ENCODE assay signal across 7 cellular contexts in the genomic region with DNA sequence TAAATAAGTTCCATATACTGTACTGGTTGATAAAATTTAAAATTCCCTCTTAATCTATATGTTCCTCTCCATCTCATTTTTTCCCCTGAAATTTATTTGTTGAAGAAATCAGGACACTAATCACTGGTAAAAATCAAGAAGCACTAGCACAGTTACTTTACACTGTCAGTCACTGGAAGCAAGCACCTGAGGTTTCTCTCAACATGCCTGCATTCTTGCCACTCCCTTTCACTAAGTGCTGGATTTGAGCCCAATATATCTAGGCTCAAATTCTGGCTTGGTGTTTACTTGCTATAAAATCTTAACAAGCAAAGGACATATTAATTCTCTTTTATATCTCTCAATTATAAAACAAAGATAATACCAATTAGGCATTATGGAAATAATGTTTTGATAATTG. TPM values are rescaled to one million over a fixed set of nuclear protein-coding genes. Genes with fewer than 3 reads are reported as not detected.
DNase-seq lines count a peak whose midpoint lies in the region; ATAC-seq and TF ChIP-seq lines count a peak whose summit lies in the region.

No MANE protein-coding gene starts in this region.

- H3K4me3 ChIP-seq in thyroid gland (replicated peaks in 1 of 3), result no peak overlapping the region

- no peaks in the 10 kb centered on the region for H3K36me3 ChIP-seq in thyroid gland

- peaks cover 25% of the 10 kb centered on the region for H3K4me1 Mint-ChIP-seq in activated CD8-positive, alpha-beta memory T cell treated with anti-CD3 and anti-CD28 coated beads, Interleukin-2, amount 10 ng/mL, durations not matched to agents 7 days and 5 days

- no peak overlapping the region for H3K27ac Mint-ChIP-seq in activated CD8-positive, alpha-beta memory T cell treated with anti-CD3 and anti-CD28 coated beads, Interleukin-2, amount 10 ng/mL, durations not matched to agents 7 days and 5 days

- H3K4me1 ChIP-seq in thyroid gland, result peaks cover 18 to 32% of the 10 kb centered on the region in 2 donors

- no peaks in the 10 kb centered on the region for H3K9me3 ChIP-seq in thyroid gland

- H3K36me3 Mint-ChIP-seq in activated CD8-positive, alpha-beta memory T cell treated with anti-CD3 and anti-CD28 coated beads, Interleukin-2, amount 10 ng/mL, durations not matched to agents 7 days and 5 days, result peaks cover 61% of the 10 kb centered on the region

- H3K27ac ChIP-seq in layer of hippocampus (ENCODE audit: low read depth, low read length), result peak overlapping the region; percentile 89
- peak overlapping the region; percentile 92 to 97 (median 96) for H3K27ac ChIP-seq in thyroid gland

- H3K9me3 Mint-ChIP-seq in activated CD8-positive, alpha-beta memory T cell treated with anti-CD3 and anti-CD28 coated beads, Interleukin-2, amount 10 ng/mL, durations not matched to agents 7 days and 5 days (ENCODE audit: low read depth), result no peaks in the 10 kb centered on the region

- no peak for TF ChIP-seq CTCF in thyroid gland (IDR thresholded peaks at IDR 0.05)

- intact Hi-C loops in thyroid gland (cut with DNase I), result no loop called here

- H3K27me3 Mint-ChIP-seq in activated CD8-positive, alpha-beta memory T cell treated with anti-CD3 and anti-CD28 coated beads, Interleukin-2, amount 10 ng/mL, durations not matched to agents 7 days and 5 days, result no peaks in the 10 kb centered on the region

- H3K4me3 Mint-ChIP-seq in activated CD8-positive, alpha-beta memory T cell treated with anti-CD3 and anti-CD28 coated beads, Interleukin-2, amount 10 ng/mL, durations not matched to agents 7 days and 5 days, result no peak overlapping the region

- no peak for TF ChIP-seq POLR2A in thyroid gland (IDR thresholded peaks at IDR 0.05)

- no peaks in the 10 kb centered on the region for H3K27me3 ChIP-seq in layer of hippocampus (ENCODE audit: control insufficient read depth, insufficient read depth, low read length)
- no peaks in the 10 kb centered on the region for H3K27me3 ChIP-seq in thyroid gland

- CTCF ChIA-PET in activated CD8-positive, alpha-beta memory T cell treated with anti-CD3 and anti-CD28 coated beads, Interleukin-2, amount 10 ng/mL, durations not matched to agents 7 days and 5 days (lab: Charles Lee), result interaction anchor here (0.6 kb wide), 1 partner anchor 15 kb away, joined by 3 read pairs; no protein-coding TSS in a partner anchor

- ATAC-seq in HG02588 (IDR thresholded peaks at IDR 0.05; ENCODE audit: unreplicated experiment), result no peak
- no peak for ATAC-seq in activated CD8-positive, alpha-beta memory T cell treated with anti-CD3 and anti-CD28 coated beads, Interleukin-2, amount 10 ng/mL, durations not matched to agents 7 days and 5 days

- DNase-seq in NCI-H146 treated with DMSO at 0.1 percent for 48 hours (lab: John Stamatoyannopoulos, UW; ENCODE audit: unreplicated experiment), result peak; percentile 43
- peak; percentile 40 for DNase-seq in amniotic epithelial cell (ENCODE audit: low read depth)
- DNase-seq in thyroid gland, result peak; percentile 25 to 27
- DNase-seq in NOMO-1 treated with DMSO at 0.1 percent for 48 hours (lab: John Stamatoyannopoulos, UW; ENCODE audit: unreplicated experiment), result no peak
- DNase-seq in activated CD8-positive, alpha-beta memory T cell treated with anti-CD3 and anti-CD28 coated beads, Interleukin-2, amount 10 ng/mL, durations not matched to agents 7 days and 5 days, result no peak

RNA-seq across cellular contexts. Expression of gene DIAPH1, which starts 58.7 kb away (rescaled TPM):
- 100 to 1,000 TPM in 1 of 4 donors, 10 to 100 TPM in 3; 82.1 to 103 (median 89.7) TPM for total RNA-seq in thyroid gland
- 100 to 1,000 TPM; 284 to 295 TPM for total RNA-seq in activated CD8-positive, alpha-beta memory T cell treated with anti-CD3 and anti-CD28 coated beads, Interleukin-2, amount 10 ng/mL, durations not matched to agents 7 days and 5 days

Comparison
In these comparisons a context has a peak if more than half of its experiments do, and no peak if none do; other contexts are left out.
1. DNase-seq: peak in NCI-H146 treated with DMSO at 0.1 percent for 48 hours (single experiment), amniotic epithelial cell (single experiment) and thyroid gland (2 of 2); none in NOMO-1 treated with DMSO at 0.1 percent for 48 hours (single experiment) and activated CD8-positive, alpha-beta memory T cell treated with anti-CD3 and anti-CD28 coated beads, Interleukin-2, amount 10 ng/mL, durations not matched to agents 7 days and 5 days (single experiment).